26 cellular contexts compared by ENCODE assay signal in genomic region chr1:180836414-180836813, GRCh38.
"Had no signal": no experiment of that assay in that cellular context is flagged by ENCODE, and none has a peak within 500 bp of the region (broad histone marks: within the 10 kb centered on the region; RNA-seq: fewer than 3 reads in every experiment).

No MANE protein-coding gene starts in this region.

- H3K27ac Mint-ChIP-seq: effector memory CD8-positive, alpha-beta T cell; T-helper 2 cell treated with Interferon-gamma antibody and Interleukin-4, amounts not matched to agents 5 μg/mL and 100 μg/mL, for 36 hours had no signal

- DNase-seq: activated CD4-positive, alpha-beta T cell treated with anti-CD3 and anti-CD28 coated beads, Interleukin-2, amount 50 U/mL, for 1 hour; activated CD4-positive, CD25-positive, alpha-beta regulatory T cell treated with anti-CD3 and anti-CD28 coated beads, Interleukin-2, amount 50 U/mL, for 72 hours; activated gamma-delta T cell treated with Interleukin-2 at 50 U/mL for 16 hours; activated naive CD8-positive, alpha-beta T cell treated with anti-CD3 and anti-CD28 coated beads, Interleukin-2, amount 10 ng/mL, durations not matched to agents 7 days and 5 days; activated T-cell treated with anti-CD3 and anti-CD28 coated beads, Interleukin-2, amount 50 U/mL, for 1 hour; brain microvascular endothelial cell; central memory CD4-positive, alpha-beta T cell; effector memory CD8-positive, alpha-beta T cell; esophagus squamous epithelium; heart left ventricle; immature natural killer cell; lower lobe of right lung; mesendoderm; mucosa of descending colon; ovary; stimulated activated CD4-positive, alpha-beta T cell treated with anti-CD3 and anti-CD28 coated beads, Interleukin-2, amount 100 ng/mL, for 48 hours; stimulated activated CD8-positive, alpha-beta memory T cell treated with anti-CD3 and anti-CD28 coated beads, Interleukin-4, amount 100 ng/mL, for 48 hours; testis; trophoblast cell; uterus had no signal

- H3K36me3 ChIP-seq: brain microvascular endothelial cell, lower lobe of right lung, ovary, prostate gland, uterus had no signal

- H3K27me3 ChIP-seq: brain microvascular endothelial cell, esophagus squamous epithelium, gastroesophageal sphincter, heart left ventricle, neutrophil, ovary, testis, uterus had no signal

- H3K9me3 ChIP-seq: neutrophil, ovary, prostate gland, testis had no signal

- H3K4me3 ChIP-seq: esophagus squamous epithelium, gastroesophageal sphincter, heart left ventricle, lower lobe of right lung, mucosa of descending colon, ovary, prostate gland, testis, uterus had no signal

- H3K4me1 Mint-ChIP-seq: immature natural killer cell had no signal

- H3K27me3 Mint-ChIP-seq: activated naive CD8-positive, alpha-beta T cell treated with anti-CD3 and anti-CD28 coated beads, Interleukin-2, amount 10 ng/mL, durations not matched to agents 7 days and 5 days; effector memory CD8-positive, alpha-beta T cell had no signal

- ATAC-seq: effector memory CD8-positive, alpha-beta T cell; gastroesophageal sphincter; heart left ventricle; left lobe of liver; lower lobe of right lung; mucosa of descending colon had no signal

- H3K4me1 ChIP-seq: esophagus squamous epithelium, gastroesophageal sphincter, lower lobe of right lung, prostate gland, uterus had no signal

- H3K4me3 Mint-ChIP-seq: effector memory CD8-positive, alpha-beta T cell; immature natural killer cell had no signal

- H3K27ac ChIP-seq: brain microvascular endothelial cell, esophagus squamous epithelium, gastroesophageal sphincter, heart left ventricle, lower lobe of right lung, neutrophil, ovary, prostate gland, testis, uterus, VCaP had no signal
